In genomic region chr12:84502907-84503787, GRCh38 we compare ENCODE assay signal across 8 cellular contexts.
A peak's percentile ranks its signal among the peaks of the same experiment; 100 is the strongest.
DNase-seq lines count a peak whose midpoint lies in the region; ATAC-seq, FAIRE-seq and TF ChIP-seq lines count a peak whose summit lies in the region.

No MANE protein-coding gene starts in this region.

- no peaks in the 10 kb centered on the region for H3K27me3 ChIP-seq in left lung

- no peak overlapping the region for H3K4me3 ChIP-seq in left lung

- no peak for DNase-seq in D721Med (ENCODE audit: insufficient read length, low spot score)
- peak; percentile 60 for DNase-seq in NCI-H460 (ENCODE audit: extremely low read depth, low read depth)
- DNase-seq in T47D (ENCODE audit: low read depth in 1 of 2, low spot score in 1 of 2): peak; percentile 44 to 79
- peak in 1 of 2 donors; percentile 40 for DNase-seq in left lung
- DNase-seq in RCC 7860 (ENCODE audit: low spot score): no peak
- no peak for DNase-seq in activated CD8-positive, alpha-beta memory T cell treated with anti-CD3 and anti-CD28 coated beads, Interleukin-2, amount 50 U/mL, for 4 hours

- H3K9me3 ChIP-seq in left lung: no peaks in the 10 kb centered on the region

- peak; percentile 56 for ATAC-seq in GM18873 (IDR thresholded peaks at IDR 0.05; ENCODE audit: low FRiP score, unreplicated experiment)
- peak; percentile 77 for ATAC-seq in HG03097 (IDR thresholded peaks at IDR 0.05; ENCODE audit: low FRiP score, unreplicated experiment)
- ATAC-seq in left lung: peak; percentile 95

- intact Hi-C loops in left lung (cut with DNase I): no loop called here

- in situ Hi-C loops in T47D (cut with HindIII; ENCODE audit: low pct_unique_long_range_greater_than_20kb, low sequenced_read_pairs): no loop called here

- H3K27ac ChIP-seq in left lung: no peak overlapping the region

- H3K4me1 ChIP-seq in left lung: peaks cover 0 to 1% of the 10 kb centered on the region in 2 donors

- TF ChIP-seq CTCF in D721Med (IDR thresholded peaks at IDR 0.05; ENCODE audit: insufficient read depth, missing control alignments) (peak; percentile 74), left lung (IDR thresholded peaks at IDR 0.05) (peak; percentile 44 to 53)

- FAIRE-seq in D721Med (lab: Jason Lieb, UNC): no peak
- no peak for FAIRE-seq in RCC 7860 (lab: Jason Lieb, UNC)

- no peaks in the 10 kb centered on the region for H3K36me3 ChIP-seq in left lung

Comparison
In these comparisons a context has a peak if more than half of its experiments do, and no peak if none do; other contexts are left out.
1. DNase-seq: peak in NCI-H460 (single experiment) and T47D (2 of 2); none in D721Med (single experiment), RCC 7860 (single experiment) and activated CD8-positive, alpha-beta memory T cell treated with anti-CD3 and anti-CD28 coated beads, Interleukin-2, amount 50 U/mL, for 4 hours (single experiment).
2. Peak in every context shown above with its lines, with median percentiles within 50 percentile points of each other: ATAC-seq.